Comparison of ENCODE assay signal across 1 cellular context in the genomic region with DNA sequence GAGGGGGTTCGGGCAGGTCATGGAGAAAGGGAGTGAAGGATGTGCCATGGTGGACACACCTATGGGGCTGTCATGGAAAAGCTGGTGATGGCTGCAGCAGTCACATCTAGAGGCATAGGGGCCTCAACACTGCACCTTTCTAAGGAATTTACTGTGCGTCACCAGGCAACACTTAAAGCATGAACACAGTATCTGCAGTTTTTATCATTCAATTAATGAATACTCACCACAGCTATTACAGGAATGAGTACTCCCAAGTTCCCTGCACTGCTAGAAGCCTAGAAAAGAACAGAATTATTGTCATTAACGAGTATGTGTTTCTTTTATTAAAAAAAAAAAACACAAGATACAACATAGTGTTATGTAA.
TF ChIP-seq lines count a peak whose summit lies in the region.

No MANE protein-coding gene starts in this region.

TF ChIP-seq in HepG2, 621 proteins besides CTCF, POLR2A, EP300 and RAD21:
- TF ChIP-seq IRX3 (CRISPR knock-in tag; IDR thresholded peaks at IDR 0.05; ENCODE audit: borderline replicate concordance, low read depth) (no peak), RAD51 (IDR thresholded peaks at IDR 0.05; ENCODE audit: borderline replicate concordance) (no peak), RBM39 (IDR thresholded peaks at IDR 0.05; ENCODE audit: low read depth, low read length, poor library complexity, severe bottlenecking) (no peak), GATA4 (IDR thresholded peaks at IDR 0.05; ENCODE audit: borderline replicate concordance, low read depth) (no peak)
- TF ChIP-seq, protein P1, sequence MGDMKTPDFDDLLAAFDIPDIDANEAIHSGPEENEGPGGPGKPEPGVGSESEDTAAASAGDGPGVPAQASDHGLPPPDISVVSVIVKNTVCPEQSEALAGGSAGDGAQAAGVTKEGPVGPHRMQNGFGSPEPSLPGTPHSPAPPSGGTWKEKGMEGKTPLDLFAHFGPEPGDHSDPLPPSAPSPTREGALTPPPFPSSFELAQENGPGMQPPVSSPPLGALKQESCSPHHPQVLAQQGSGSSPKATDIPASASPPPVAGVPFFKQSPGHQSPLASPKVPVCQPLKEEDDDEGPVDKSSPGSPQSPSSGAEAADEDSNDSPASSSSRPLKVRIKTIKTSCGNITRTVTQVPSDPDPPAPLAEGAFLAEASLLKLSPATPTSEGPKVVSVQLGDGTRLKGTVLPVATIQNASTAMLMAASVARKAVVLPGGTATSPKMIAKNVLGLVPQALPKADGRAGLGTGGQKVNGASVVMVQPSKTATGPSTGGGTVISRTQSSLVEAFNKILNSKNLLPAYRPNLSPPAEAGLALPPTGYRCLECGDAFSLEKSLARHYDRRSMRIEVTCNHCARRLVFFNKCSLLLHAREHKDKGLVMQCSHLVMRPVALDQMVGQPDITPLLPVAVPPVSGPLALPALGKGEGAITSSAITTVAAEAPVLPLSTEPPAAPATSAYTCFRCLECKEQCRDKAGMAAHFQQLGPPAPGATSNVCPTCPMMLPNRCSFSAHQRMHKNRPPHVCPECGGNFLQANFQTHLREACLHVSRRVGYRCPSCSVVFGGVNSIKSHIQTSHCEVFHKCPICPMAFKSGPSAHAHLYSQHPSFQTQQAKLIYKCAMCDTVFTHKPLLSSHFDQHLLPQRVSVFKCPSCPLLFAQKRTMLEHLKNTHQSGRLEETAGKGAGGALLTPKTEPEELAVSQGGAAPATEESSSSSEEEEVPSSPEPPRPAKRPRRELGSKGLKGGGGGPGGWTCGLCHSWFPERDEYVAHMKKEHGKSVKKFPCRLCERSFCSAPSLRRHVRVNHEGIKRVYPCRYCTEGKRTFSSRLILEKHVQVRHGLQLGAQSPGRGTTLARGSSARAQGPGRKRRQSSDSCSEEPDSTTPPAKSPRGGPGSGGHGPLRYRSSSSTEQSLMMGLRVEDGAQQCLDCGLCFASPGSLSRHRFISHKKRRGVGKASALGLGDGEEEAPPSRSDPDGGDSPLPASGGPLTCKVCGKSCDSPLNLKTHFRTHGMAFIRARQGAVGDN (CRISPR knock-in tag; IDR thresholded peaks at IDR 0.05), result 0 out of 2 replicates have a peak, but pooled peaks have one; percentile 0
